In genomic region chr22:39176673-39177455, GRCh38 we compare ENCODE assay signal across 11 cellular contexts. TPM values are rescaled to one million over a fixed set of nuclear protein-coding genes. Genes with fewer than 3 reads are reported as not detected.
A peak's percentile ranks its signal among the peaks of the same experiment; 100 is the strongest.
DNase-seq lines count a peak whose midpoint lies in the region; ATAC-seq and TF ChIP-seq lines count a peak whose summit lies in the region.
"Had no signal": no experiment of that assay in that cellular context is flagged by ENCODE, and none has a peak within 500 bp of the region (broad histone marks: within the 10 kb centered on the region; RNA-seq: fewer than 3 reads in every experiment).

No MANE protein-coding gene starts in this region.

- DNase-seq in cardiac septum (ENCODE audit: low spot score): peak; percentile 69
- DNase-seq in left ventricle myocardium superior: no peak
- no peak for DNase-seq in neural progenitor cell (ENCODE audit: low spot score)
- DNase-seq in vagina (ENCODE audit: extremely low spot score in 2 of 2): no peak
- no peak for DNase-seq in T1000 (lab: John Stamatoyannopoulos, UW)
- DNase-seq in NCI-H1436 treated with DMSO at 0.1 percent for 48 hours (lab: John Stamatoyannopoulos, UW): no peak
- DNase-seq in NCI-H1930 (lab: John Stamatoyannopoulos, UW): no peak
- DNase-seq: activated CD8-positive, alpha-beta memory T cell treated with anti-CD3 and anti-CD28 coated beads, Interleukin-2, amount 50 U/mL, for 48 hours; effector CD8-positive, alpha-beta T cell; NCI-H1694 treated with DMSO at 0.1 percent for 48 hours had no signal

- no peak overlapping the region for H3K9ac ChIP-seq in neural progenitor cell

- H3K9me3 ChIP-seq in esophagus (ENCODE audit: control insufficient read depth in 2 of 2, insufficient read depth in 1 of 2, low read depth in 1 of 2, low read length in 1 of 2) (peaks cover 6 to 7% of the 10 kb centered on the region in 2 donors), neural progenitor cell (ENCODE audit: low read depth) (no peaks in the 10 kb centered on the region), vagina (no peaks in the 10 kb centered on the region)

- no peak for TF ChIP-seq POLR2A in vagina (IDR thresholded peaks at IDR 0.05)

- H3K27me3 ChIP-seq in esophagus (ENCODE audit: control insufficient read depth in 1 of 2, insufficient read depth in 2 of 2, low read length in 2 of 2) (no peaks in the 10 kb centered on the region), neural progenitor cell (no peaks in the 10 kb centered on the region), vagina (no peaks in the 10 kb centered on the region)

- H3K4me3 ChIP-seq in esophagus (ENCODE audit: low read depth in 1 of 2, low read length in 2 of 2) (no peak overlapping the region), neural progenitor cell (no peak overlapping the region), vagina (no peak overlapping the region)

- H2AFZ ChIP-seq in neural progenitor cell (replicated peaks): no peak overlapping the region

- no peak for ATAC-seq in left ventricle myocardium superior

- WGBS in esophagus, 2 donors: 87 to 90% methylated on average over 15 of the region's 15 CpGs

- H3K27ac Mint-ChIP-seq in neural progenitor cell: peak overlapping the region; percentile 78

- H3K27ac ChIP-seq in esophagus (ENCODE audit: low read depth in 2 of 2, low read length in 1 of 2) (peak overlapping the region; percentile 25 to 59), neural progenitor cell (no peak overlapping the region), vagina (peak overlapping the region; percentile 93)

- H3K79me2 ChIP-seq in neural progenitor cell (ENCODE audit: low read depth): no peaks in the 10 kb centered on the region

- intact Hi-C loops in cardiac septum (cut with DNase I) (loop anchor here (2.0 kb wide), 1 partner anchor 58 kb away; no protein-coding TSS in a partner anchor), left ventricle myocardium superior (cut with micrococcal nuclease) (loop anchor here (10.0 kb wide), 1 partner anchor 58 kb away; no protein-coding TSS in a partner anchor), vagina (cut with DNase I) (loop anchor here (10.0 kb wide), 1 partner anchor 348 kb away; the partner anchor contains the start of gene ATF4)

- peaks cover 74% of the 10 kb centered on the region for H3K4me1 Mint-ChIP-seq in neural progenitor cell

- no peak for TF ChIP-seq CTCF in neural progenitor cell (IDR thresholded peaks at IDR 0.05)
- TF ChIP-seq CTCF in vagina (IDR thresholded peaks at IDR 0.05): no peak

- no peaks in the 10 kb centered on the region for H3K36me3 Mint-ChIP-seq in neural progenitor cell

- H3K4me1 ChIP-seq in esophagus (ENCODE audit: control insufficient read depth in 2 of 2, insufficient read depth in 2 of 2, low read length in 1 of 2) (peaks cover 0 to 15% of the 10 kb centered on the region in 2 donors), neural progenitor cell (peaks cover 60% of the 10 kb centered on the region), vagina (peaks cover 83% of the 10 kb centered on the region)

- peaks cover 42% of the 10 kb centered on the region for H3F3A ChIP-seq in neural progenitor cell (ENCODE audit: low read depth)

- peaks cover 3% of the 10 kb centered on the region for H3K9me3 Mint-ChIP-seq in neural progenitor cell

- H3K4me2 ChIP-seq in neural progenitor cell: peak overlapping the region; percentile 30

- H3K4me3 Mint-ChIP-seq in neural progenitor cell: no peak overlapping the region

- H3K36me3 ChIP-seq in esophagus (ENCODE audit: control insufficient read depth in 2 of 2, insufficient read depth in 2 of 2, low read length in 1 of 2): no peaks in the 10 kb centered on the region
- H3K36me3 ChIP-seq in neural progenitor cell: no peaks in the 10 kb centered on the region
- no peaks in the 10 kb centered on the region for H3K36me3 ChIP-seq in vagina

- no peaks in the 10 kb centered on the region for H4K20me1 ChIP-seq in neural progenitor cell (ENCODE audit: low read depth)

- H3K27me3 Mint-ChIP-seq in neural progenitor cell (ENCODE audit: insufficient read depth, low read depth): peaks cover 17% of the 10 kb centered on the region

RNA-seq across cellular contexts. Expression of gene CBX7, which starts 24.4 kb away (rescaled TPM):
- total RNA-seq in cardiac septum (89.6 TPM), left ventricle myocardium superior (79.2 TPM), neural progenitor cell (ENCODE audit: low replicate concordance) (0.71 and 7.7 TPM in 2 replicates), vagina (98.0 TPM)
- 10 to 100 TPM; 12.2 to 19.1 TPM for polyA plus RNA-seq in esophagus
